23 cellular contexts compared by ENCODE assay signal in the genomic region with DNA sequence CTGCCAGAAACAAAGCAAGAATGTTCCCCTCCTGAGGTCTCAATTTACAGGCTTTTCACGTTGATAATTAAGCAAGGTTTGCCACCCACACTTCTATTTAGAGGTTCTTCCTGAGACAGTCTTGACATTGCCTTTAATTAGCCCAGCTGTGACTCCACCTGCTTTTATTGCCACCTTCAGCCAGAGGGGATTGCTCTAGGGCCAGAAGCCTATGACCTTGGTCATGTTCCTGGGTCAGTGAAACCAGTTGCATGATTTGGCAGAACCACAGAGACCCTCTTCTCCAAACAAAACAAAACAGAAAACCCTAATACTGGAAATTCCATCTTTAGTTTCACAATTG.
A peak's percentile ranks its signal among the peaks of the same experiment; 100 is the strongest.
DNase-seq lines count a peak whose midpoint lies in the region; ATAC-seq and TF ChIP-seq lines count a peak whose summit lies in the region.
"Had no signal": no experiment of that assay in that cellular context is flagged by ENCODE, and none has a peak within 500 bp of the region (broad histone marks: within the 10 kb centered on the region; RNA-seq: fewer than 3 reads in every experiment).

No MANE protein-coding gene starts in this region.

- H3K4me3 Mint-ChIP-seq in osteocyte (ENCODE audit: unreplicated experiment), result no peak overlapping the region
- H3K4me3 Mint-ChIP-seq: activated CD4-positive, alpha-beta memory T cell treated with anti-CD3 and anti-CD28 coated beads for 36 hours; activated naive CD4-positive, alpha-beta T cell treated with anti-CD3 and anti-CD28 coated beads, Interleukin-2, amount 10 ng/mL, durations not matched to agents 7 days and 5 days; IgD-negative memory B cell; naive thymus-derived CD4-positive, alpha-beta T cell had no signal

- TF ChIP-seq CTCF in upper lobe of left lung (IDR thresholded peaks at IDR 0.05) (no peak), osteocyte (IDR thresholded peaks at IDR 0.05) (no peak), smooth muscle cell (IDR thresholded peaks at IDR 0.05; ENCODE audit: borderline replicate concordance, insufficient read depth, poor library complexity, severe bottlenecking) (no peak)

- no peak overlapping the region for H3K4me2 ChIP-seq in smooth muscle cell

- H4K20me1 ChIP-seq in smooth muscle cell (ENCODE audit: low read depth), result no peaks in the 10 kb centered on the region

- intact Hi-C loops in Right ventricle myocardium superior (cut with DNase I), result no loop called here

- H3K36me3 ChIP-seq in muscle layer of duodenum (ENCODE audit: control insufficient read depth in 1 of 2, insufficient read depth in 2 of 2, low read length in 2 of 2) (no peaks in the 10 kb centered on the region), upper lobe of left lung (no peaks in the 10 kb centered on the region), smooth muscle cell (ENCODE audit: low read depth) (no peaks in the 10 kb centered on the region)

- H3K9ac ChIP-seq in smooth muscle cell (ENCODE audit: low read depth), result no peak overlapping the region

- WGBS in upper lobe of left lung, 2 donors, result 50 to 69% methylated on average over 1 of the region's 1 CpG
- 19% methylated on average over 1 of the region's 1 CpG for WGBS in smooth muscle cell (ENCODE audit: low lambda C conversion rate)

- no peaks in the 10 kb centered on the region for H3K4me1 Mint-ChIP-seq in osteocyte (ENCODE audit: unreplicated experiment)
- H3K4me1 Mint-ChIP-seq: activated naive CD4-positive, alpha-beta T cell treated with anti-CD3 and anti-CD28 coated beads, Interleukin-2, amount 10 ng/mL, durations not matched to agents 7 days and 5 days; IgD-negative memory B cell had no signal

- H3K27ac ChIP-seq in cingulate gyrus (ENCODE audit: low read depth, low read length) (peak overlapping the region; percentile 62), muscle layer of duodenum (ENCODE audit: low read length) (peak overlapping the region; percentile 32), upper lobe of left lung (peak overlapping the region in 3 of 4 donors; percentile 20 to 75 (median 31)), smooth muscle cell (ENCODE audit: low read depth) (no peak overlapping the region)
- H3K27ac ChIP-seq: SK-N-MC had no signal

- H3K9me3 ChIP-seq in muscle layer of duodenum (ENCODE audit: control insufficient read depth in 1 of 2, low read length in 2 of 2) (no peaks in the 10 kb centered on the region), upper lobe of left lung (no peaks in the 10 kb centered on the region), smooth muscle cell (replicated peaks; ENCODE audit: low read depth) (no peaks in the 10 kb centered on the region)

- ATAC-seq in upper lobe of left lung (ENCODE audit: low FRiP score in 2 of 2) (no peak), Right ventricle myocardium superior (ENCODE audit: poor library complexity) (no peak)
- ATAC-seq: activated CD4-positive, CD25-positive, alpha-beta regulatory T cell treated with anti-CD3 and anti-CD28 coated beads, Interleukin-2, amount 50 U/mL, for 24 hours; naive thymus-derived CD4-positive, alpha-beta T cell; right cardiac atrium had no signal

- no peaks in the 10 kb centered on the region for H3K9me3 Mint-ChIP-seq in osteocyte (ENCODE audit: unreplicated experiment)
- H3K9me3 Mint-ChIP-seq: activated CD4-positive, alpha-beta memory T cell treated with anti-CD3 and anti-CD28 coated beads for 36 hours; activated naive CD4-positive, alpha-beta T cell treated with anti-CD3 and anti-CD28 coated beads, Interleukin-2, amount 10 ng/mL, durations not matched to agents 7 days and 5 days; naive thymus-derived CD4-positive, alpha-beta T cell had no signal

- no peak overlapping the region for H3K27ac Mint-ChIP-seq in osteocyte (ENCODE audit: unreplicated experiment)
- H3K27ac Mint-ChIP-seq: activated CD4-positive, alpha-beta memory T cell treated with anti-CD3 and anti-CD28 coated beads for 36 hours; activated naive CD4-positive, alpha-beta T cell treated with anti-CD3 and anti-CD28 coated beads, Interleukin-2, amount 10 ng/mL, durations not matched to agents 7 days and 5 days; IgD-negative memory B cell; naive thymus-derived CD4-positive, alpha-beta T cell had no signal

- no peak for TF ChIP-seq EP300 in upper lobe of left lung (IDR thresholded peaks at IDR 0.05)

- H3K4me3 ChIP-seq in muscle layer of duodenum (ENCODE audit: low read depth in 1 of 2, low read length in 2 of 2) (no peak overlapping the region), upper lobe of left lung (no peak overlapping the region), smooth muscle cell (no peak overlapping the region)
- H3K4me3 ChIP-seq: SK-N-MC had no signal

- no peaks in the 10 kb centered on the region for H3K79me2 ChIP-seq in smooth muscle cell (ENCODE audit: low read depth)

- no peaks in the 10 kb centered on the region for H3K27me3 ChIP-seq in muscle layer of duodenum (ENCODE audit: low read depth, low read length)
- no peaks in the 10 kb centered on the region for H3K27me3 ChIP-seq in upper lobe of left lung
- H3K27me3 ChIP-seq in smooth muscle cell (ENCODE audit: low read depth), result no peaks in the 10 kb centered on the region

- no peak for TF ChIP-seq POLR2A in upper lobe of left lung (IDR thresholded peaks at IDR 0.05)

- H3K4me1 ChIP-seq in muscle layer of duodenum (ENCODE audit: control insufficient read depth in 1 of 2, insufficient read depth in 2 of 2, low read length in 2 of 2) (no peaks in the 10 kb centered on the region), upper lobe of left lung (peaks cover 0 to 22% (median 1%) of the 10 kb centered on the region in 4 donors), smooth muscle cell (ENCODE audit: low read depth) (no peaks in the 10 kb centered on the region)

- peaks cover 4% of the 10 kb centered on the region for H3K27me3 Mint-ChIP-seq in osteocyte (ENCODE audit: unreplicated experiment)
- H3K27me3 Mint-ChIP-seq: IgD-negative memory B cell had no signal

- DNase-seq in NCI-H69 (lab: John Stamatoyannopoulos, UW) (peak; percentile 52), upper lobe of left lung (no peak), Right ventricle myocardium superior (no peak), osteocyte (ENCODE audit: extremely low spot score, unreplicated experiment) (no peak), smooth muscle cell (lab: John Stamatoyannopoulos, UW; ENCODE audit: unreplicated experiment) (no peak)
- DNase-seq: activated CD4-positive, alpha-beta memory T cell treated with anti-CD3 and anti-CD28 coated beads for 36 hours; activated CD8-positive, alpha-beta memory T cell treated with anti-CD3 and anti-CD28 coated beads, Interleukin-2, amount 50 U/mL, for 48 hours; activated naive CD4-positive, alpha-beta T cell treated with anti-CD3 and anti-CD28 coated beads, Interleukin-2, amount 10 ng/mL, durations not matched to agents 7 days and 5 days; effector memory CD4-positive, alpha-beta T cell; EL; foreskin melanocyte; GOT3; mesenchymal stem cell; naive thymus-derived CD4-positive, alpha-beta T cell; NCI-H345; NCI-H748 treated with DMSO at 0.1 percent for 48 hours; right cardiac atrium; stimulated activated CD4-positive, alpha-beta T cell treated with anti-CD3 and anti-CD28 coated beads, Interleukin-2, amount 100 ng/mL, for 48 hours had no signal

- H3K36me3 Mint-ChIP-seq in osteocyte (ENCODE audit: unreplicated experiment), result peaks cover 2% of the 10 kb centered on the region
- H3K36me3 Mint-ChIP-seq: activated CD4-positive, alpha-beta memory T cell treated with anti-CD3 and anti-CD28 coated beads for 36 hours; activated naive CD4-positive, alpha-beta T cell treated with anti-CD3 and anti-CD28 coated beads, Interleukin-2, amount 10 ng/mL, durations not matched to agents 7 days and 5 days; naive thymus-derived CD4-positive, alpha-beta T cell had no signal

- no peak overlapping the region for H2AFZ ChIP-seq in smooth muscle cell (ENCODE audit: low read depth)

- H3F3A ChIP-seq in smooth muscle cell (ENCODE audit: low read depth), result no peaks in the 10 kb centered on the region
